ENCODE assay signal across 1 cellular context in the genomic region with DNA sequence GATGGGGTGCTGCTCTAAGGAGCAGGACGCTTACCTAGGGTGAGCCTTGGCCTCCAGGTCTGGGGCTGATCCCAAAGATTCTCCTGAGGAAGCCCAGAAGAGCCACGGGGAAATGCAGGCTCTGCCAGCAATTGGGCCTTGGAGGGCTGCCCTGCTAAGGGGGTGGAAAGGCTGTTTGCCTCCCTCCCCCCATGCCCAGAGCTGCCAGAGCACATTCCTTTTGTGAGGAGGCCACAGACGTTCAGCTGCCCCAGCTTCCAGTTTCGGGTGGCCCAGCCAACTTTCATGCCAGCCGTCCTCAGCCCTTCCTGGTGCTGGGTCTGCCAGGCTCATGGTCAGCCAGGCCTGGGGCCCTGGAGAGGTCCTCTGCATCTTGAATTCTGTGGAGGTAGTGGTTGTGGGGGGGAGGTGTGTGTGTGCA.
TF ChIP-seq lines count a peak whose summit lies in the region.

No MANE protein-coding gene starts in this region.

TF ChIP-seq in H1, 55 proteins besides CTCF, POLR2A, EP300 and RAD21:
- TF ChIP-seq, protein P1, sequence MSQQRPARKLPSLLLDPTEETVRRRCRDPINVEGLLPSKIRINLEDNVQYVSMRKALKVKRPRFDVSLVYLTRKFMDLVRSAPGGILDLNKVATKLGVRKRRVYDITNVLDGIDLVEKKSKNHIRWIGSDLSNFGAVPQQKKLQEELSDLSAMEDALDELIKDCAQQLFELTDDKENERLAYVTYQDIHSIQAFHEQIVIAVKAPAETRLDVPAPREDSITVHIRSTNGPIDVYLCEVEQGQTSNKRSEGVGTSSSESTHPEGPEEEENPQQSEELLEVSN (IDR thresholded peaks at IDR 0.05) = no peak
- TF ChIP-seq CBX8 (IDR thresholded peaks at IDR 0.05; ENCODE audit: borderline replicate concordance, low read depth, low read length) (no peak), TCF12 (IDR thresholded peaks at IDR 0.05; ENCODE audit: low read depth, low read length) (no peak), ZNF274 (IDR thresholded peaks at IDR 0.05; ENCODE audit: borderline replicate concordance, extremely low read depth, low read length) (no peak), SIN3A (conservative IDR thresholded peaks at IDR 0.05 in 1 of 2, IDR thresholded peaks at IDR 0.05 in 1 of 2; ENCODE audit: low read depth in 1 of 2, low read length in 2 of 2) (no peak), MAFK (IDR thresholded peaks at IDR 0.05; ENCODE audit: low read depth, low read length) (no peak), JUND (IDR thresholded peaks at IDR 0.05; ENCODE audit: low read length) (no peak), YY1 (IDR thresholded peaks at IDR 0.05; ENCODE audit: low read depth, low read length) (no peak), NANOG (IDR thresholded peaks at IDR 0.05; ENCODE audit: insufficient read depth, low read depth, low read length, poor library complexity, severe bottlenecking) (no peak), TAF1 (IDR thresholded peaks at IDR 0.05; ENCODE audit: low read depth, low read length) (no peak)
- TF ChIP-seq, protein P2, sequence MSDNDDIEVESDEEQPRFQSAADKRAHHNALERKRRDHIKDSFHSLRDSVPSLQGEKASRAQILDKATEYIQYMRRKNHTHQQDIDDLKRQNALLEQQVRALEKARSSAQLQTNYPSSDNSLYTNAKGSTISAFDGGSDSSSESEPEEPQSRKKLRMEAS (IDR thresholded peaks at IDR 0.05) = no peak
